ENCODE assay signal across 1 cellular context in genomic region chr2:219171231-219171651, GRCh38.
TF ChIP-seq lines count a peak whose summit lies in the region.

No MANE protein-coding gene starts in this region.

TF ChIP-seq in HepG2, 621 proteins besides CTCF, POLR2A, EP300 and RAD21 (continued from another document):
- TF ChIP-seq STAT6 (CRISPR knock-in tag; IDR thresholded peaks at IDR 0.05; ENCODE audit: borderline replicate concordance) (no peak), MEIS1 (CRISPR knock-in tag; IDR thresholded peaks at IDR 0.05; ENCODE audit: borderline replicate concordance) (no peak), GZF1 (CRISPR knock-in tag; IDR thresholded peaks at IDR 0.05) (no peak), ZBTB42 (CRISPR knock-in tag; IDR thresholded peaks at IDR 0.05) (no peak), ATF1 (CRISPR knock-in tag; IDR thresholded peaks at IDR 0.05) (no peak), MED1 (CRISPR knock-in tag; IDR thresholded peaks at IDR 0.05) (no peak), ZFP36 (IDR thresholded peaks at IDR 0.05; ENCODE audit: borderline replicate concordance, low read depth, low read length, partially characterized antibody) (no peak), NBN (conservative IDR thresholded peaks at IDR 0.05) (no peak), PHF21A (CRISPR knock-in tag; IDR thresholded peaks at IDR 0.05) (no peak), MBNL3 (CRISPR knock-in tag; conservative IDR thresholded peaks at IDR 0.05) (no peak), ZNF468 (CRISPR knock-in tag; IDR thresholded peaks at IDR 0.05) (no peak), RFX3 (CRISPR knock-in tag; IDR thresholded peaks at IDR 0.05) (no peak), SIX4 (CRISPR knock-in tag; IDR thresholded peaks at IDR 0.05) (no peak), SRSF1 (optimal IDR thresholded peaks at IDR 0.05; ENCODE audit: low read depth, low read length) (no peak), TGIF2 (CRISPR knock-in tag; IDR thresholded peaks at IDR 0.05) (no peak), HINFP (CRISPR knock-in tag; IDR thresholded peaks at IDR 0.05; ENCODE audit: low read depth) (no peak), NFYC (CRISPR knock-in tag; IDR thresholded peaks at IDR 0.05) (no peak), TEAD3 (CRISPR knock-in tag; optimal IDR thresholded peaks at IDR 0.05; ENCODE audit: borderline replicate concordance) (peak; percentile 23), MLXIP (CRISPR knock-in tag; IDR thresholded peaks at IDR 0.05; ENCODE audit: borderline replicate concordance) (no peak), LBX2 (CRISPR knock-in tag; IDR thresholded peaks at IDR 0.05; ENCODE audit: borderline replicate concordance) (0 out of 2 replicates have a peak, but pooled peaks have one; percentile 8), STAT5B (CRISPR knock-in tag; IDR thresholded peaks at IDR 0.05) (no peak), PCBP1 (IDR thresholded peaks at IDR 0.05; ENCODE audit: borderline replicate concordance, low read depth, low read length) (no peak), ZMAT3 (CRISPR knock-in tag; conservative IDR thresholded peaks at IDR 0.05) (0 out of 2 replicates have a peak, but pooled peaks have one; percentile 30), ZNF24 (IDR thresholded peaks at IDR 0.05) (no peak), SRSF9 (IDR thresholded peaks at IDR 0.05; ENCODE audit: borderline replicate concordance, insufficient read depth, low read depth, low read length, poor library complexity, severe bottlenecking) (no peak), KLF9 (CRISPR knock-in tag; IDR thresholded peaks at IDR 0.05; ENCODE audit: low read depth) (no peak), POLR2G (IDR thresholded peaks at IDR 0.05; ENCODE audit: low read depth, low read length) (peak; percentile 26; the same call in 1 of the 2 replicates), ZNF775 (CRISPR knock-in tag; IDR thresholded peaks at IDR 0.05; ENCODE audit: borderline replicate concordance) (no peak), ZNF777 (CRISPR knock-in tag; IDR thresholded peaks at IDR 0.05) (no peak), FOXJ3 (CRISPR knock-in tag; IDR thresholded peaks at IDR 0.05; ENCODE audit: borderline replicate concordance) (no peak), HOXD1 (CRISPR knock-in tag; IDR thresholded peaks at IDR 0.05) (no peak), ZNF274 (CRISPR knock-in tag; IDR thresholded peaks at IDR 0.05) (0 out of 2 replicates have a peak, but pooled peaks have one; percentile 24), ZBTB38 (CRISPR knock-in tag; IDR thresholded peaks at IDR 0.05) (no peak), ZFY (CRISPR knock-in tag; IDR thresholded peaks at IDR 0.05) (peak; percentile 19; the same call in 1 of the 2 replicates), ZFP41 (CRISPR knock-in tag; IDR thresholded peaks at IDR 0.05; ENCODE audit: borderline replicate concordance) (no peak), ZNF333 (CRISPR knock-in tag; IDR thresholded peaks at IDR 0.05; ENCODE audit: borderline replicate concordance) (no peak), HCFC1 (IDR thresholded peaks at IDR 0.05; ENCODE audit: low read depth, low read length) (no peak), CENPBD1 (CRISPR knock-in tag; IDR thresholded peaks at IDR 0.05; ENCODE audit: borderline replicate concordance, low read depth) (no peak)
